Comparison of ENCODE assay signal across 2 cellular contexts in the genomic region with DNA sequence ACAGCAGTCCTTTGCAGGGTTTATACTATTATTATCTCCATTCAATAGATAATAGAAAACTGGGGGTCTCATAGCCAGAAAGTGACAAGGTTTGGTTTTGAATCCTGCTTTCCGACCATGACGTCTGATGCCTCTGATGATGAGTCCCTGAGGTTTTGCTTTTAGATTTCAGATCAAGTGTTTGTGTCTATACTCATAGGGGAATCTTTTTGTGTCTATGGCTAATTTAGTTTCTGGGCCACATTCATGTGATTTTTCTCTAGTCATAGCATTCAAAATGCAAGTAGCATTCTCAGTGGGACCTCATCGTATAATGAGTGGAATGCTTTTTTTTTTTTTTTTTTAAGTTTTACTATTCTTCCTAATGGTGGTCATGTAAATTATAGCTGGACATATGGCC.
TF ChIP-seq lines count a peak whose summit lies in the region.

No MANE protein-coding gene starts in this region.

TF ChIP-seq in GM23338, 12 proteins besides CTCF, POLR2A, EP300 and RAD21 (continued from another document):
- TF ChIP-seq, protein P1, sequence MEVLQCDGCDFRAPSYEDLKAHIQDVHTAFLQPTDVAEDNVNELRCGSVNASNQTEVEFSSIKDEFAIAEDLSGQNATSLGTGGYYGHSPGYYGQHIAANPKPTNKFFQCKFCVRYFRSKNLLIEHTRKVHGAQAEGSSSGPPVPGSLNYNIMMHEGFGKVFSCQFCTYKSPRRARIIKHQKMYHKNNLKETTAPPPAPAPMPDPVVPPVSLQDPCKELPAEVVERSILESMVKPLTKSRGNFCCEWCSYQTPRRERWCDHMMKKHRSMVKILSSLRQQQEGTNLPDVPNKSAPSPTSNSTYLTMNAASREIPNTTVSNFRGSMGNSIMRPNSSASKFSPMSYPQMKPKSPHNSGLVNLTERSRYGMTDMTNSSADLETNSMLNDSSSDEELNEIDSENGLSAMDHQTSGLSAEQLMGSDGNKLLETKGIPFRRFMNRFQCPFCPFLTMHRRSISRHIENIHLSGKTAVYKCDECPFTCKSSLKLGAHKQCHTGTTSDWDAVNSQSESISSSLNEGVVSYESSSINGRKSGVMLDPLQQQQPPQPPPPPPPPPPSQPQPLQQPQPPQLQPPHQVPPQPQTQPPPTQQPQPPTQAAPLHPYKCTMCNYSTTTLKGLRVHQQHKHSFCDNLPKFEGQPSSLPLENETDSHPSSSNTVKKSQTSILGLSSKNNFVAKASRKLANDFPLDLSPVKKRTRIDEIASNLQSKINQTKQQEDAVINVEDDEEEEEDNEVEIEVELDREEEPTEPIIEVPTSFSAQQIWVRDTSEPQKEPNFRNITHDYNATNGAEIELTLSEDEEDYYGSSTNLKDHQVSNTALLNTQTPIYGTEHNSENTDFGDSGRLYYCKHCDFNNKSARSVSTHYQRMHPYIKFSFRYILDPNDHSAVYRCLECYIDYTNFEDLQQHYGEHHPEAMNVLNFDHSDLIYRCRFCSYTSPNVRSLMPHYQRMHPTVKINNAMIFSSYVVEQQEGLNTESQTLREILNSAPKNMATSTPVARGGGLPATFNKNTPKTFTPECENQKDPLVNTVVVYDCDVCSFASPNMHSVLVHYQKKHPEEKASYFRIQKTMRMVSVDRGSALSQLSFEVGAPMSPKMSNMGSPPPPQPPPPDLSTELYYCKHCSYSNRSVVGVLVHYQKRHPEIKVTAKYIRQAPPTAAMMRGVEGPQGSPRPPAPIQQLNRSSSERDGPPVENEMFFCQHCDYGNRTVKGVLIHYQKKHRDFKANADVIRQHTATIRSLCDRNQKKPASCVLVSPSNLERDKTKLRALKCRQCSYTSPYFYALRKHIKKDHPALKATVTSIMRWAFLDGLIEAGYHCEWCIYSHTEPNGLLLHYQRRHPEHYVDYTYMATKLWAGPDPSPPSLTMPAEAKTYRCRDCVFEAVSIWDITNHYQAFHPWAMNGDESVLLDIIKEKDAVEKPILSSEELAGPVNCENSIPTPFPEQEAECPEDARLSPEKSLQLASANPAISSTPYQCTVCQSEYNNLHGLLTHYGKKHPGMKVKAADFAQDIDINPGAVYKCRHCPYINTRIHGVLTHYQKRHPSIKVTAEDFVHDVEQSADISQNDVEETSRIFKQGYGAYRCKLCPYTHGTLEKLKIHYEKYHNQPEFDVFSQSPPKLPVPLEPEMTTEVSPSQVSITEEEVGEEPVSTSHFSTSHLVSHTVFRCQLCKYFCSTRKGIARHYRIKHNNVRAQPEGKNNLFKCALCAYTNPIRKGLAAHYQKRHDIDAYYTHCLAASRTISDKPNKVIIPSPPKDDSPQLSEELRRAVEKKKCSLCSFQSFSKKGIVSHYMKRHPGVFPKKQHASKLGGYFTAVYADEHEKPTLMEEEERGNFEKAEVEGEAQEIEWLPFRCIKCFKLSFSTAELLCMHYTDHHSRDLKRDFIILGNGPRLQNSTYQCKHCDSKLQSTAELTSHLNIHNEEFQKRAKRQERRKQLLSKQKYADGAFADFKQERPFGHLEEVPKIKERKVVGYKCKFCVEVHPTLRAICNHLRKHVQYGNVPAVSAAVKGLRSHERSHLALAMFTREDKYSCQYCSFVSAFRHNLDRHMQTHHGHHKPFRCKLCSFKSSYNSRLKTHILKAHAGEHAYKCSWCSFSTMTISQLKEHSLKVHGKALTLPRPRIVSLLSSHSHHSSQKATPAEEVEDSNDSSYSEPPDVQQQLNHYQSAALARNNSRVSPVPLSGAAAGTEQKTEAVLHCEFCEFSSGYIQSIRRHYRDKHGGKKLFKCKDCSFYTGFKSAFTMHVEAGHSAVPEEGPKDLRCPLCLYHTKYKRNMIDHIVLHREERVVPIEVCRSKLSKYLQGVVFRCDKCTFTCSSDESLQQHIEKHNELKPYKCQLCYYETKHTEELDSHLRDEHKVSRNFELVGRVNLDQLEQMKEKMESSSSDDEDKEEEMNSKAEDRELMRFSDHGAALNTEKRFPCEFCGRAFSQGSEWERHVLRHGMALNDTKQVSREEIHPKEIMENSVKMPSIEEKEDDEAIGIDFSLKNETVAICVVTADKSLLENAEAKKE (CRISPR knock-in tag; IDR thresholded peaks at IDR 0.05), result no peak
- TF ChIP-seq STAT1 (IDR thresholded peaks at IDR 0.05; ENCODE audit: unreplicated experiment) (no peak), NANOG (IDR thresholded peaks at IDR 0.05; ENCODE audit: borderline replicate concordance) (no peak), ZNF114 (CRISPR knock-in tag; IDR thresholded peaks at IDR 0.05) (no peak), ZNF331 (CRISPR knock-in tag; IDR thresholded peaks at IDR 0.05; ENCODE audit: low read depth) (no peak), POLR2AphosphoS5 (IDR thresholded peaks at IDR 0.05; ENCODE audit: low read depth) (no peak)
- TF ChIP-seq, protein P2, sequence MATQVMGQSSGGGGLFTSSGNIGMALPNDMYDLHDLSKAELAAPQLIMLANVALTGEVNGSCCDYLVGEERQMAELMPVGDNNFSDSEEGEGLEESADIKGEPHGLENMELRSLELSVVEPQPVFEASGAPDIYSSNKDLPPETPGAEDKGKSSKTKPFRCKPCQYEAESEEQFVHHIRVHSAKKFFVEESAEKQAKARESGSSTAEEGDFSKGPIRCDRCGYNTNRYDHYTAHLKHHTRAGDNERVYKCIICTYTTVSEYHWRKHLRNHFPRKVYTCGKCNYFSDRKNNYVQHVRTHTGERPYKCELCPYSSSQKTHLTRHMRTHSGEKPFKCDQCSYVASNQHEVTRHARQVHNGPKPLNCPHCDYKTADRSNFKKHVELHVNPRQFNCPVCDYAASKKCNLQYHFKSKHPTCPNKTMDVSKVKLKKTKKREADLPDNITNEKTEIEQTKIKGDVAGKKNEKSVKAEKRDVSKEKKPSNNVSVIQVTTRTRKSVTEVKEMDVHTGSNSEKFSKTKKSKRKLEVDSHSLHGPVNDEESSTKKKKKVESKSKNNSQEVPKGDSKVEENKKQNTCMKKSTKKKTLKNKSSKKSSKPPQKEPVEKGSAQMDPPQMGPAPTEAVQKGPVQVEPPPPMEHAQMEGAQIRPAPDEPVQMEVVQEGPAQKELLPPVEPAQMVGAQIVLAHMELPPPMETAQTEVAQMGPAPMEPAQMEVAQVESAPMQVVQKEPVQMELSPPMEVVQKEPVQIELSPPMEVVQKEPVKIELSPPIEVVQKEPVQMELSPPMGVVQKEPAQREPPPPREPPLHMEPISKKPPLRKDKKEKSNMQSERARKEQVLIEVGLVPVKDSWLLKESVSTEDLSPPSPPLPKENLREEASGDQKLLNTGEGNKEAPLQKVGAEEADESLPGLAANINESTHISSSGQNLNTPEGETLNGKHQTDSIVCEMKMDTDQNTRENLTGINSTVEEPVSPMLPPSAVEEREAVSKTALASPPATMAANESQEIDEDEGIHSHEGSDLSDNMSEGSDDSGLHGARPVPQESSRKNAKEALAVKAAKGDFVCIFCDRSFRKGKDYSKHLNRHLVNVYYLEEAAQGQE (IDR thresholded peaks at IDR 0.05; ENCODE audit: unreplicated experiment), result no peak

TF ChIP-seq in WTC11, 78 proteins besides CTCF, POLR2A, EP300 and RAD21 (continued from another document):
- TF ChIP-seq, protein P3, sequence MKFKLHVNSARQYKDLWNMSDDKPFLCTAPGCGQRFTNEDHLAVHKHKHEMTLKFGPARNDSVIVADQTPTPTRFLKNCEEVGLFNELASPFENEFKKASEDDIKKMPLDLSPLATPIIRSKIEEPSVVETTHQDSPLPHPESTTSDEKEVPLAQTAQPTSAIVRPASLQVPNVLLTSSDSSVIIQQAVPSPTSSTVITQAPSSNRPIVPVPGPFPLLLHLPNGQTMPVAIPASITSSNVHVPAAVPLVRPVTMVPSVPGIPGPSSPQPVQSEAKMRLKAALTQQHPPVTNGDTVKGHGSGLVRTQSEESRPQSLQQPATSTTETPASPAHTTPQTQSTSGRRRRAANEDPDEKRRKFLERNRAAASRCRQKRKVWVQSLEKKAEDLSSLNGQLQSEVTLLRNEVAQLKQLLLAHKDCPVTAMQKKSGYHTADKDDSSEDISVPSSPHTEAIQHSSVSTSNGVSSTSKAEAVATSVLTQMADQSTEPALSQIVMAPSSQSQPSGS (CRISPR knock-in tag; IDR thresholded peaks at IDR 0.05; ENCODE audit: borderline replicate concordance, low read depth), result no peak
- TF ChIP-seq GRHL2 (CRISPR knock-in tag; IDR thresholded peaks at IDR 0.05; ENCODE audit: insufficient replicate concordance, severe bottlenecking) (no peak), TEAD1 (CRISPR knock-in tag; IDR thresholded peaks at IDR 0.05) (no peak), ZNF416 (CRISPR knock-in tag; IDR thresholded peaks at IDR 0.05) (no peak), ZNF219 (CRISPR knock-in tag; IDR thresholded peaks at IDR 0.05; ENCODE audit: borderline replicate concordance) (no peak), ESRRA (CRISPR knock-in tag; IDR thresholded peaks at IDR 0.05; ENCODE audit: borderline replicate concordance) (no peak)
- TF ChIP-seq, protein P4, sequence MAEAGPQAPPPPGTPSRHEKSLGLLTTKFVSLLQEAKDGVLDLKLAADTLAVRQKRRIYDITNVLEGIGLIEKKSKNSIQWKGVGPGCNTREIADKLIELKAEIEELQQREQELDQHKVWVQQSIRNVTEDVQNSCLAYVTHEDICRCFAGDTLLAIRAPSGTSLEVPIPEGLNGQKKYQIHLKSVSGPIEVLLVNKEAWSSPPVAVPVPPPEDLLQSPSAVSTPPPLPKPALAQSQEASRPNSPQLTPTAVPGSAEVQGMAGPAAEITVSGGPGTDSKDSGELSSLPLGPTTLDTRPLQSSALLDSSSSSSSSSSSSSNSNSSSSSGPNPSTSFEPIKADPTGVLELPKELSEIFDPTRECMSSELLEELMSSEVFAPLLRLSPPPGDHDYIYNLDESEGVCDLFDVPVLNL (CRISPR knock-in tag; IDR thresholded peaks at IDR 0.05; ENCODE audit: borderline replicate concordance, low read depth), result no peak
- TF ChIP-seq, protein P5, sequence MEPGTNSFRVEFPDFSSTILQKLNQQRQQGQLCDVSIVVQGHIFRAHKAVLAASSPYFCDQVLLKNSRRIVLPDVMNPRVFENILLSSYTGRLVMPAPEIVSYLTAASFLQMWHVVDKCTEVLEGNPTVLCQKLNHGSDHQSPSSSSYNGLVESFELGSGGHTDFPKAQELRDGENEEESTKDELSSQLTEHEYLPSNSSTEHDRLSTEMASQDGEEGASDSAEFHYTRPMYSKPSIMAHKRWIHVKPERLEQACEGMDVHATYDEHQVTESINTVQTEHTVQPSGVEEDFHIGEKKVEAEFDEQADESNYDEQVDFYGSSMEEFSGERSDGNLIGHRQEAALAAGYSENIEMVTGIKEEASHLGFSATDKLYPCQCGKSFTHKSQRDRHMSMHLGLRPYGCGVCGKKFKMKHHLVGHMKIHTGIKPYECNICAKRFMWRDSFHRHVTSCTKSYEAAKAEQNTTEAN (CRISPR knock-in tag; IDR thresholded peaks at IDR 0.05), result no peak
- TF ChIP-seq, protein P6, sequence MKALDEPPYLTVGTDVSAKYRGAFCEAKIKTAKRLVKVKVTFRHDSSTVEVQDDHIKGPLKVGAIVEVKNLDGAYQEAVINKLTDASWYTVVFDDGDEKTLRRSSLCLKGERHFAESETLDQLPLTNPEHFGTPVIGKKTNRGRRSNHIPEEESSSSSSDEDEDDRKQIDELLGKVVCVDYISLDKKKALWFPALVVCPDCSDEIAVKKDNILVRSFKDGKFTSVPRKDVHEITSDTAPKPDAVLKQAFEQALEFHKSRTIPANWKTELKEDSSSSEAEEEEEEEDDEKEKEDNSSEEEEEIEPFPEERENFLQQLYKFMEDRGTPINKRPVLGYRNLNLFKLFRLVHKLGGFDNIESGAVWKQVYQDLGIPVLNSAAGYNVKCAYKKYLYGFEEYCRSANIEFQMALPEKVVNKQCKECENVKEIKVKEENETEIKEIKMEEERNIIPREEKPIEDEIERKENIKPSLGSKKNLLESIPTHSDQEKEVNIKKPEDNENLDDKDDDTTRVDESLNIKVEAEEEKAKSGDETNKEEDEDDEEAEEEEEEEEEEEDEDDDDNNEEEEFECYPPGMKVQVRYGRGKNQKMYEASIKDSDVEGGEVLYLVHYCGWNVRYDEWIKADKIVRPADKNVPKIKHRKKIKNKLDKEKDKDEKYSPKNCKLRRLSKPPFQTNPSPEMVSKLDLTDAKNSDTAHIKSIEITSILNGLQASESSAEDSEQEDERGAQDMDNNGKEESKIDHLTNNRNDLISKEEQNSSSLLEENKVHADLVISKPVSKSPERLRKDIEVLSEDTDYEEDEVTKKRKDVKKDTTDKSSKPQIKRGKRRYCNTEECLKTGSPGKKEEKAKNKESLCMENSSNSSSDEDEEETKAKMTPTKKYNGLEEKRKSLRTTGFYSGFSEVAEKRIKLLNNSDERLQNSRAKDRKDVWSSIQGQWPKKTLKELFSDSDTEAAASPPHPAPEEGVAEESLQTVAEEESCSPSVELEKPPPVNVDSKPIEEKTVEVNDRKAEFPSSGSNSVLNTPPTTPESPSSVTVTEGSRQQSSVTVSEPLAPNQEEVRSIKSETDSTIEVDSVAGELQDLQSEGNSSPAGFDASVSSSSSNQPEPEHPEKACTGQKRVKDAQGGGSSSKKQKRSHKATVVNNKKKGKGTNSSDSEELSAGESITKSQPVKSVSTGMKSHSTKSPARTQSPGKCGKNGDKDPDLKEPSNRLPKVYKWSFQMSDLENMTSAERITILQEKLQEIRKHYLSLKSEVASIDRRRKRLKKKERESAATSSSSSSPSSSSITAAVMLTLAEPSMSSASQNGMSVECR (CRISPR knock-in tag; IDR thresholded peaks at IDR 0.05; ENCODE audit: borderline replicate concordance), result no peak
- TF ChIP-seq, protein P7, sequence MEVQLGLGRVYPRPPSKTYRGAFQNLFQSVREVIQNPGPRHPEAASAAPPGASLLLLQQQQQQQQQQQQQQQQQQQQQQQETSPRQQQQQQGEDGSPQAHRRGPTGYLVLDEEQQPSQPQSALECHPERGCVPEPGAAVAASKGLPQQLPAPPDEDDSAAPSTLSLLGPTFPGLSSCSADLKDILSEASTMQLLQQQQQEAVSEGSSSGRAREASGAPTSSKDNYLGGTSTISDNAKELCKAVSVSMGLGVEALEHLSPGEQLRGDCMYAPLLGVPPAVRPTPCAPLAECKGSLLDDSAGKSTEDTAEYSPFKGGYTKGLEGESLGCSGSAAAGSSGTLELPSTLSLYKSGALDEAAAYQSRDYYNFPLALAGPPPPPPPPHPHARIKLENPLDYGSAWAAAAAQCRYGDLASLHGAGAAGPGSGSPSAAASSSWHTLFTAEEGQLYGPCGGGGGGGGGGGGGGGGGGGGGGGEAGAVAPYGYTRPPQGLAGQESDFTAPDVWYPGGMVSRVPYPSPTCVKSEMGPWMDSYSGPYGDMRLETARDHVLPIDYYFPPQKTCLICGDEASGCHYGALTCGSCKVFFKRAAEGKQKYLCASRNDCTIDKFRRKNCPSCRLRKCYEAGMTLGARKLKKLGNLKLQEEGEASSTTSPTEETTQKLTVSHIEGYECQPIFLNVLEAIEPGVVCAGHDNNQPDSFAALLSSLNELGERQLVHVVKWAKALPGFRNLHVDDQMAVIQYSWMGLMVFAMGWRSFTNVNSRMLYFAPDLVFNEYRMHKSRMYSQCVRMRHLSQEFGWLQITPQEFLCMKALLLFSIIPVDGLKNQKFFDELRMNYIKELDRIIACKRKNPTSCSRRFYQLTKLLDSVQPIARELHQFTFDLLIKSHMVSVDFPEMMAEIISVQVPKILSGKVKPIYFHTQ (CRISPR knock-in tag; IDR thresholded peaks at IDR 0.05), result no peak
